Comparison of ENCODE assay signal across 23 cellular contexts in genomic region chr21:43950936-43951335, GRCh38.
"Had no signal": no experiment of that assay in that cellular context is flagged by ENCODE, and none has a peak within 500 bp of the region (broad histone marks: within the 10 kb centered on the region; RNA-seq: fewer than 3 reads in every experiment).

No MANE protein-coding gene starts in this region.

- H3K9me3 ChIP-seq: ovary, testis, thyroid gland had no signal

- H3K4me1 ChIP-seq: upper lobe of right lung had no signal

- DNase-seq: hypothalamus; immature natural killer cell; kidney; left ventricle myocardium inferior; mesendoderm; naive thymus-derived CD4-positive, alpha-beta T cell; ovary; stimulated activated CD4-positive, alpha-beta T cell treated with anti-CD3 and anti-CD28 coated beads, Interleukin-12 subunit alpha, Interleukin-12 subunit beta, amount 100 ng/mL, for 4 hours; stimulated activated CD4-positive, alpha-beta T cell treated with anti-CD3 and anti-CD28 coated beads, Interleukin-15, amount 100 ng/mL, for 24 hours; stimulated activated CD4-positive, alpha-beta T cell treated with anti-CD3 and anti-CD28 coated beads, Interleukin-2, amount 100 ng/mL, for 24 hours; stimulated activated CD4-positive, alpha-beta T cell treated with anti-CD3 and anti-CD28 coated beads, Interleukin-4, amount 100 ng/mL, for 1 hour; stimulated activated naive B cell treated with anti-CD40 and anti-IgM and Interleukin-4, amounts not matched to agents 10 μg/mL and 1 μg/mL and 100 μg/mL, for 72 hours; stimulated activated naive CD8-positive, alpha-beta T cell treated with anti-CD3 and anti-CD28 coated beads, Interleukin-15, Interleukin-2, amounts not matched to agents 100 U/mL and 50 U/mL, for 24 hours; stomach; testis; thyroid gland; trophoblast cell; upper lobe of right lung had no signal

- H3K4me3 ChIP-seq: left ventricle myocardium inferior, lung, ovary, right atrium auricular region, skin epidermis, stomach, testis, thyroid gland, upper lobe of right lung had no signal

- H3K27ac ChIP-seq: left ventricle myocardium inferior, ovary, right atrium auricular region, skin epidermis, stomach, testis, thyroid gland, upper lobe of right lung had no signal

- H3K27me3 ChIP-seq: ovary, right atrium auricular region, stomach, testis, thyroid gland, upper lobe of right lung had no signal

- ATAC-seq: naive thymus-derived CD4-positive, alpha-beta T cell; natural killer cell treated with Interleukin-12 subunit alpha and Interleukin-12 subunit beta and Interleukin-15 and Interleukin-18, amount 100 ng/mL, for 72 hours; sciatic nerve; stimulated activated naive B cell treated with anti-CD40 and anti-IgM and Interleukin-4, amounts not matched to agents 10 μg/mL and 1 μg/mL and 100 μg/mL, for 72 hours; stimulated activated naive CD8-positive, alpha-beta T cell treated with anti-CD3 and anti-CD28 coated beads, Interleukin-15, Interleukin-2, amounts not matched to agents 100 U/mL and 50 U/mL, for 24 hours; upper lobe of right lung had no signal

- H3K36me3 ChIP-seq: ovary, thyroid gland, upper lobe of right lung had no signal
